16 cellular contexts compared by ENCODE assay signal in genomic region chr17:10178789-10179075, GRCh38. TPM values are rescaled to one million over a fixed set of nuclear protein-coding genes. Genes with fewer than 3 reads are reported as not detected.
"Had no signal": no experiment of that assay in that cellular context is flagged by ENCODE, and none has a peak within 500 bp of the region (broad histone marks: within the 10 kb centered on the region; RNA-seq: fewer than 3 reads in every experiment).

No MANE protein-coding gene starts in this region.

- DNase-seq: activated CD4-positive, alpha-beta T cell treated with anti-CD3 and anti-CD28 coated beads, Interleukin-2, amount 10 ng/mL, durations not matched to agents 24 days and 14 days; activated CD8-positive, alpha-beta T cell treated with anti-CD3 and anti-CD28 coated beads for 36 hours; activated naive CD4-positive, alpha-beta T cell treated with Interleukin-2 at 50 U/mL for 16 hours; activated naive CD8-positive, alpha-beta T cell treated with anti-CD3 and anti-CD28 coated beads, Interleukin-2, amount 10 ng/mL, durations not matched to agents 7 days and 5 days; activated T-cell treated with anti-CD3 and anti-CD28 coated beads, Interleukin-2, amount 50 U/mL, for 24 hours; erythroblast; foreskin melanocyte; kidney glomerular epithelial cell; left ventricle myocardium inferior; mammary epithelial cell; naive thymus-derived CD8-positive, alpha-beta T cell; stimulated activated naive B cell treated with anti-CD40 and anti-IgM and Interleukin-4, amounts not matched to agents 10 μg/mL and 1 μg/mL and 100 μg/mL, for 72 hours had no signal

- ATAC-seq: activated CD8-positive, alpha-beta T cell treated with anti-CD3 and anti-CD28 coated beads for 36 hours; naive thymus-derived CD8-positive, alpha-beta T cell; sciatic nerve; stimulated activated naive B cell treated with anti-CD40 and anti-IgM and Interleukin-4, amounts not matched to agents 10 μg/mL and 1 μg/mL and 100 μg/mL, for 72 hours had no signal

- H3K4me1 Mint-ChIP-seq: activated CD4-positive, alpha-beta T cell treated with anti-CD3 and anti-CD28 coated beads, Interleukin-2, amount 10 ng/mL, durations not matched to agents 24 days and 14 days; activated naive CD8-positive, alpha-beta T cell treated with anti-CD3 and anti-CD28 coated beads, Interleukin-2, amount 10 ng/mL, durations not matched to agents 7 days and 5 days had no signal

- H3K4me3 ChIP-seq: left ventricle myocardium inferior, thoracic aorta had no signal

- H3K36me3 Mint-ChIP-seq: activated naive CD8-positive, alpha-beta T cell treated with anti-CD3 and anti-CD28 coated beads, Interleukin-2, amount 10 ng/mL, durations not matched to agents 7 days and 5 days; naive thymus-derived CD8-positive, alpha-beta T cell; stimulated activated naive B cell treated with anti-CD40 and anti-IgM and Interleukin-4, amounts not matched to agents 10 μg/mL and 1 μg/mL and 100 μg/mL, for 72 hours had no signal

- H3K36me3 ChIP-seq: left ventricle myocardium inferior, thoracic aorta had no signal

- H3K9me3 Mint-ChIP-seq: activated CD4-positive, alpha-beta T cell treated with anti-CD3 and anti-CD28 coated beads, Interleukin-2, amount 10 ng/mL, durations not matched to agents 24 days and 14 days; activated CD8-positive, alpha-beta T cell treated with anti-CD3 and anti-CD28 coated beads for 36 hours; activated naive CD8-positive, alpha-beta T cell treated with anti-CD3 and anti-CD28 coated beads, Interleukin-2, amount 10 ng/mL, durations not matched to agents 7 days and 5 days; activated T-cell treated with anti-CD3 and anti-CD28 coated beads, Interleukin-2, amount 50 U/mL, for 24 hours; activated T-helper 2 cell treated with anti-CD3 and anti-CD28 coated beads, Interferon-gamma antibody, Interleukin-2, Interleukin-4, amounts not matched to agents 10 μg/mL and 5 μg/mL and 100 μg/mL, durations not matched to agents 14 hours and 24 hours and 36 hours; naive thymus-derived CD8-positive, alpha-beta T cell; stimulated activated naive B cell treated with anti-CD40 and anti-IgM and Interleukin-4, amounts not matched to agents 10 μg/mL and 1 μg/mL and 100 μg/mL, for 72 hours had no signal

- H3K27me3 Mint-ChIP-seq: activated CD4-positive, alpha-beta T cell treated with anti-CD3 and anti-CD28 coated beads, Interleukin-2, amount 10 ng/mL, durations not matched to agents 24 days and 14 days; activated CD8-positive, alpha-beta T cell treated with anti-CD3 and anti-CD28 coated beads for 36 hours; activated T-cell treated with anti-CD3 and anti-CD28 coated beads, Interleukin-2, amount 50 U/mL, for 24 hours; stimulated activated naive B cell treated with anti-CD40 and anti-IgM and Interleukin-4, amounts not matched to agents 10 μg/mL and 1 μg/mL and 100 μg/mL, for 72 hours had no signal

- H3K27ac ChIP-seq: left ventricle myocardium inferior, thoracic aorta had no signal

- H3K9me3 ChIP-seq: left ventricle myocardium inferior, thoracic aorta had no signal

- H3K27ac Mint-ChIP-seq: activated CD4-positive, alpha-beta T cell treated with anti-CD3 and anti-CD28 coated beads, Interleukin-2, amount 10 ng/mL, durations not matched to agents 24 days and 14 days; activated CD8-positive, alpha-beta T cell treated with anti-CD3 and anti-CD28 coated beads for 36 hours; activated naive CD8-positive, alpha-beta T cell treated with anti-CD3 and anti-CD28 coated beads, Interleukin-2, amount 10 ng/mL, durations not matched to agents 7 days and 5 days; activated T-cell treated with anti-CD3 and anti-CD28 coated beads, Interleukin-2, amount 50 U/mL, for 24 hours; activated T-helper 2 cell treated with anti-CD3 and anti-CD28 coated beads, Interferon-gamma antibody, Interleukin-2, Interleukin-4, amounts not matched to agents 10 μg/mL and 5 μg/mL and 100 μg/mL, durations not matched to agents 14 hours and 24 hours and 36 hours; stimulated activated naive B cell treated with anti-CD40 and anti-IgM and Interleukin-4, amounts not matched to agents 10 μg/mL and 1 μg/mL and 100 μg/mL, for 72 hours had no signal

- H3K4me3 Mint-ChIP-seq: activated CD4-positive, alpha-beta T cell treated with anti-CD3 and anti-CD28 coated beads, Interleukin-2, amount 10 ng/mL, durations not matched to agents 24 days and 14 days; activated CD8-positive, alpha-beta T cell treated with anti-CD3 and anti-CD28 coated beads for 36 hours; activated naive CD8-positive, alpha-beta T cell treated with anti-CD3 and anti-CD28 coated beads, Interleukin-2, amount 10 ng/mL, durations not matched to agents 7 days and 5 days; activated T-cell treated with anti-CD3 and anti-CD28 coated beads, Interleukin-2, amount 50 U/mL, for 24 hours; naive thymus-derived CD8-positive, alpha-beta T cell; stimulated activated naive B cell treated with anti-CD40 and anti-IgM and Interleukin-4, amounts not matched to agents 10 μg/mL and 1 μg/mL and 100 μg/mL, for 72 hours had no signal

RNA-seq across cellular contexts. Expression of gene GAS7, which starts 19.7 kb away (rescaled TPM):
- total RNA-seq: T-helper 1 cell treated with Interleukin-12 subunit alpha and Interleukin-12 subunit beta and Interleukin-4 antibody, amounts not matched to agents 30 ng/mL and 1 ng/mL, for 36 hours had no signal
